20 cellular contexts compared by ENCODE assay signal in genomic region chr9:113184089-113184488, GRCh38.
"Had no signal": no experiment of that assay in that cellular context is flagged by ENCODE, and none has a peak within 500 bp of the region (broad histone marks: within the 10 kb centered on the region; RNA-seq: fewer than 3 reads in every experiment).

No MANE protein-coding gene starts in this region.

- H3K9ac ChIP-seq: parathyroid adenoma had no signal

- H3K27me3 ChIP-seq: colonic mucosa, gastrocnemius medialis, left lung, neutrophil, right lobe of liver, suprapubic skin, transverse colon, upper lobe of right lung, uterus had no signal

- H3K36me3 ChIP-seq: uterus had no signal

- DNase-seq: colonic mucosa; effector CD8-positive, alpha-beta T cell; endodermal cell; gastrocnemius medialis; head of caudate nucleus; kidney; left cardiac atrium; left lung; right lobe of liver; small intestine; stimulated activated CD4-positive, alpha-beta T cell treated with anti-CD3 and anti-CD28 coated beads, Interleukin-15, amount 100 ng/mL, for 24 hours; stimulated activated CD4-positive, alpha-beta T cell treated with anti-CD3 and anti-CD28 coated beads, Interleukin-2, amount 100 ng/mL, for 48 hours; stimulated activated naive CD4-positive, alpha-beta T cell; stimulated activated naive CD8-positive, alpha-beta T cell treated with anti-CD3 and anti-CD28 coated beads, Interleukin-15, amount 100 ng/mL, for 72 hours; transverse colon; upper lobe of right lung; uterus had no signal

- H3K27ac ChIP-seq: colonic mucosa, gastrocnemius medialis, parathyroid adenoma, right lobe of liver, suprapubic skin, transverse colon, upper lobe of right lung, uterus had no signal

- H3K4me3 ChIP-seq: colonic mucosa, gastrocnemius medialis, left lung, right lobe of liver, suprapubic skin, transverse colon, upper lobe of right lung, uterus had no signal

- H3K9me3 ChIP-seq: colonic mucosa, gastrocnemius medialis, left lung, neutrophil, right lobe of liver, suprapubic skin, transverse colon, upper lobe of right lung, uterus had no signal

- H3K4me1 ChIP-seq: colonic mucosa, gastrocnemius medialis, parathyroid adenoma, right lobe of liver, transverse colon, uterus had no signal

- H2AFZ ChIP-seq: parathyroid adenoma had no signal

- H3K79me2 ChIP-seq: parathyroid adenoma had no signal
